ENCODE assay signal across 23 cellular contexts in the genomic region with DNA sequence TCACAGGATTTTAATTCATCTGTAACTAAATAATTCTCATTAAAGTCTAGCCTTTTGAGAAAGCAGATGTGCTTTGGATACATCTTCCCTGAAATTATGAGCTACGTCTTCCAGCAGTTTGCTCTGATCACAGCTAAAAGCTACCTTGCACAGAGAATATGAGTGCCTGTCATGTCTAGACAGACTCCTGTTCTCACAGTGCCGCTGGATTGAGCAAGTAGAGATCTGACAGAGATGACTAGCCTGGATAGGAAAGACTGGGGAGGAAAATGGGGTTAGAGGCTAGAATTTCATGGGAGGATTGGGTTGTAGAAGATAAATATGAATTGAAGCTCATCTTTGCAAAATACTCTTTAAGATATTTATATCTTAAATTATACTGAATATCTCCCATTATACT.
"Had no signal": no experiment of that assay in that cellular context is flagged by ENCODE, and none has a peak within 500 bp of the region (broad histone marks: within the 10 kb centered on the region; RNA-seq: fewer than 3 reads in every experiment).

No MANE protein-coding gene starts in this region.

- DNase-seq: activated CD4-positive, alpha-beta T cell treated with anti-CD3 and anti-CD28 coated beads, Interleukin-2, amount 10 ng/mL, durations not matched to agents 7 days and 5 days; activated CD8-positive, alpha-beta memory T cell treated with anti-CD3 and anti-CD28 coated beads, Interleukin-2, amount 50 U/mL, for 4 hours; activated T-cell treated with anti-CD3 and anti-CD28 coated beads, Interleukin-2, amount 50 U/mL, for 4 hours; adrenal gland; colonic mucosa; endodermal cell; heart left ventricle; mesenchymal stem cell; mucosa of descending colon; naive B cell; right cardiac atrium; stimulated activated CD4-positive, alpha-beta T cell treated with anti-CD3 and anti-CD28 coated beads, Interleukin-15, amount 100 ng/mL, for 24 hours; stimulated activated CD4-positive, alpha-beta T cell treated with anti-CD3 and anti-CD28 coated beads, Interleukin-2, amount 100 ng/mL, for 48 hours; stimulated activated naive CD8-positive, alpha-beta T cell treated with anti-CD3 and anti-CD28 coated beads, Interleukin-15, amount 100 ng/mL, for 72 hours; T1000; transverse colon had no signal

- H3K4me3 ChIP-seq: adrenal gland, colonic mucosa, heart left ventricle, mucosa of descending colon, neural progenitor cell, prostate gland, skin epidermis, suprapubic skin, transverse colon, vagina had no signal

- H3K36me3 ChIP-seq: colonic mucosa, prostate gland had no signal

- H3K9me3 ChIP-seq: adrenal gland, colonic mucosa, heart left ventricle, mucosa of descending colon, prostate gland, suprapubic skin, transverse colon, vagina had no signal

- H3K27me3 Mint-ChIP-seq: activated CD4-positive, alpha-beta T cell treated with anti-CD3 and anti-CD28 coated beads, Interleukin-2, amount 10 ng/mL, durations not matched to agents 7 days and 5 days; activated naive CD4-positive, alpha-beta T cell treated with anti-CD3 and anti-CD28 coated beads, Interleukin-2, amount 50 U/mL, for 24 hours; naive B cell; stimulated activated naive CD8-positive, alpha-beta T cell treated with anti-CD3 and anti-CD28 coated beads, Interleukin-15, amount 100 ng/mL, for 72 hours had no signal

- H3K4me3 Mint-ChIP-seq: activated CD4-positive, alpha-beta T cell treated with anti-CD3 and anti-CD28 coated beads, Interleukin-2, amount 10 ng/mL, durations not matched to agents 7 days and 5 days; activated naive CD4-positive, alpha-beta T cell treated with anti-CD3 and anti-CD28 coated beads, Interleukin-2, amount 50 U/mL, for 24 hours; activated T-cell treated with anti-CD3 and anti-CD28 coated beads, Interleukin-2, amount 50 U/mL, for 4 hours; endodermal cell; naive B cell; neural progenitor cell; stimulated activated naive CD8-positive, alpha-beta T cell treated with anti-CD3 and anti-CD28 coated beads, Interleukin-15, amount 100 ng/mL, for 72 hours had no signal

- H3K27me3 ChIP-seq: adrenal gland, colonic mucosa, heart left ventricle, neural progenitor cell, suprapubic skin, transverse colon, vagina had no signal

- ATAC-seq: activated CD4-positive, CD25-positive, alpha-beta regulatory T cell treated with anti-CD3 and anti-CD28 coated beads, Interleukin-2, amount 50 U/mL, for 24 hours; activated T-cell treated with anti-CD3 and anti-CD28 coated beads, Interleukin-2, amount 50 U/mL, for 4 hours; mucosa of descending colon; stimulated activated naive CD8-positive, alpha-beta T cell treated with anti-CD3 and anti-CD28 coated beads, Interleukin-15, amount 100 ng/mL, for 72 hours had no signal

- H3K9me3 Mint-ChIP-seq: activated CD4-positive, alpha-beta T cell treated with anti-CD3 and anti-CD28 coated beads, Interleukin-2, amount 10 ng/mL, durations not matched to agents 7 days and 5 days; activated naive CD4-positive, alpha-beta T cell treated with anti-CD3 and anti-CD28 coated beads, Interleukin-2, amount 50 U/mL, for 24 hours; activated T-cell treated with anti-CD3 and anti-CD28 coated beads, Interleukin-2, amount 50 U/mL, for 4 hours; endodermal cell; naive B cell; neural progenitor cell; stimulated activated naive CD8-positive, alpha-beta T cell treated with anti-CD3 and anti-CD28 coated beads, Interleukin-15, amount 100 ng/mL, for 72 hours had no signal

- H3K4me1 Mint-ChIP-seq: neural progenitor cell; stimulated activated naive CD8-positive, alpha-beta T cell treated with anti-CD3 and anti-CD28 coated beads, Interleukin-15, amount 100 ng/mL, for 72 hours had no signal

- H3K27ac Mint-ChIP-seq: activated CD4-positive, alpha-beta T cell treated with anti-CD3 and anti-CD28 coated beads, Interleukin-2, amount 10 ng/mL, durations not matched to agents 7 days and 5 days; activated naive CD4-positive, alpha-beta T cell treated with anti-CD3 and anti-CD28 coated beads, Interleukin-2, amount 50 U/mL, for 24 hours; endodermal cell; neural progenitor cell; stimulated activated naive CD8-positive, alpha-beta T cell treated with anti-CD3 and anti-CD28 coated beads, Interleukin-15, amount 100 ng/mL, for 72 hours had no signal

- H3K4me1 ChIP-seq: colonic mucosa, neural progenitor cell, prostate gland, suprapubic skin, vagina had no signal

- H3K9ac ChIP-seq: neural progenitor cell had no signal
